8 cellular contexts compared by ENCODE assay signal in genomic region chr4:127783026-127783769, GRCh38. TPM values are rescaled to one million over a fixed set of nuclear protein-coding genes. Genes with fewer than 3 reads are reported as not detected.
A peak's percentile ranks its signal among the peaks of the same experiment; 100 is the strongest.
DNase-seq lines count a peak whose midpoint lies in the region; ATAC-seq, FAIRE-seq and TF ChIP-seq lines count a peak whose summit lies in the region.

No MANE protein-coding gene starts in this region.

- in situ Hi-C loops in K562 (cut with MboI), result no loop called here

- H3K27ac ChIP-seq in K562 (ENCODE audit: extremely low read depth, low read depth, low read length), result peak overlapping the region; percentile 75
- H3K27ac ChIP-seq in psoas muscle, result peak overlapping the region; percentile 72

- peak; percentile 52 for DNase-seq in activated CD8-positive, alpha-beta memory T cell treated with anti-CD3 and anti-CD28 coated beads, Interleukin-2, amount 50 U/mL, for 48 hours
- no peak for DNase-seq in activated CD8-positive, alpha-beta memory T cell treated with anti-CD3 and anti-CD28 coated beads for 24 hours
- peak; percentile 36 for DNase-seq in NCI-H524 treated with DMSO at 0.1 percent for 48 hours (lab: John Stamatoyannopoulos, UW)
- DNase-seq in K562 (ENCODE audit: extremely low read depth in 1 of 4, low spot score in 3 of 4), result peak; percentile 36 to 77 (median 51)
- peak in 46 of 51 donors; percentile 6 to 78 (median 40) for DNase-seq in hypothalamus (lab: John Stamatoyannopoulos, UW)
- DNase-seq in psoas muscle, result peak; percentile 57 to 74
- DNase-seq in foreskin melanocyte, result no peak

- H3K36me3 ChIP-seq in K562 (ENCODE audit: control insufficient read depth, insufficient read depth, low read length) (peaks cover 2% of the 10 kb centered on the region; the same call in 1 of the 3 replicates), psoas muscle (ENCODE audit: insufficient read depth in 1 of 2, low read depth in 1 of 2) (no peaks in the 10 kb centered on the region)

- peak overlapping the region; percentile 77 to 91 for H3K9ac ChIP-seq in K562 (ENCODE audit: insufficient read depth in 1 of 2, low read depth in 2 of 2, low read length in 2 of 2)

- CTCF ChIA-PET in K562 (lab: Yijun Ruan, JAX; ENCODE audit: low intra/inter-chr PET ratio), result no interaction called here

- under 1% methylated on average over 23 of the region's 25 CpGs for WGBS in K562 (ENCODE audit: insufficient coverage, low coverage, missing lambda C conversion rate)
- 2 to 3% (median 3%) methylated on average over 25 of the region's 25 CpGs for WGBS in psoas muscle, 3 donors

- H3K4me2 ChIP-seq in K562 (ENCODE audit: insufficient read depth, low read length), result peak overlapping the region; percentile 98

- no peaks in the 10 kb centered on the region for H3K9me1 ChIP-seq in K562 (ENCODE audit: control insufficient read depth, insufficient read depth, low read length)

- intact Hi-C loops in K562 (cut with micrococcal nuclease), result loop anchor here (2.0 to 5.0 kb wide), 2 partner anchors 98 to 279 kb away; partner anchors contain the start of genes LARP1B and PLK4
- intact Hi-C loops in psoas muscle (cut with DNase I), result loop anchor here (5.0 to 10.0 kb wide), 3 partner anchors 92 to 279 kb away; partner anchors contain the start of genes ABHD18 (in 2 of the 2), MFSD8 (in 2 of the 2) and LARP1B (in 1 of the 2)

- peak; percentile 74 for FAIRE-seq in K562 (lab: Jason Lieb, UNC)

- no peaks in the 10 kb centered on the region for H4K20me1 ChIP-seq in K562 (replicated peaks; ENCODE audit: control insufficient read depth, insufficient read depth, low read length)

- TF ChIP-seq EP300 in K562 (IDR thresholded peaks at IDR 0.05; ENCODE audit: low read length), result no peak

- H3K79me2 ChIP-seq in K562 (ENCODE audit: control insufficient read depth, insufficient read depth, low read length), result peaks cover 60% of the 10 kb centered on the region

- TF ChIP-seq RAD21 in K562 (CRISPR knock-in tag; conservative IDR thresholded peaks at IDR 0.05 in 1 of 2, IDR thresholded peaks at IDR 0.05 in 1 of 2), result no peak

- peak; percentile 19 for ATAC-seq in HG02840 (IDR thresholded peaks at IDR 0.05; ENCODE audit: low FRiP score, unreplicated experiment)
- peak; percentile 53 for ATAC-seq in K562
- peak; percentile 33 to 59 (median 48) for ATAC-seq in psoas muscle

- H3K4me3 ChIP-seq in K562, result peak overlapping the region; percentile 54
- peak overlapping the region; percentile 85 for H3K4me3 ChIP-seq in psoas muscle

- no TSS peak for BruUV-seq in K562 (replicated peaks; lab: Mats Ljungman, UMichigan)

- POLR2A ChIA-PET in K562 (lab: Yijun Ruan, JAX), result interaction anchor here (0.7 to 2.0 kb wide), 7 partner anchors 10 to 390 kb away, joined by 3 to 5 read pairs (median 3); no protein-coding TSS in a partner anchor

- no peaks in the 10 kb centered on the region for H3K9me3 ChIP-seq in K562 (replicated peaks; ENCODE audit: control insufficient read depth, insufficient read depth, low read depth, low read length)
- H3K9me3 ChIP-seq in psoas muscle, result no peaks in the 10 kb centered on the region

- no peak for TF ChIP-seq POLR2A in K562 (conservative IDR thresholded peaks at IDR 0.05)

- H2AFZ ChIP-seq in K562 (ENCODE audit: low read depth, low read length), result peak overlapping the region; percentile 89

- H3K27me3 ChIP-seq in K562 (ENCODE audit: control insufficient read depth in 2 of 2, insufficient read depth in 2 of 2, low read length in 2 of 2), result no peaks in the 10 kb centered on the region
- H3K27me3 ChIP-seq in psoas muscle (ENCODE audit: insufficient read depth in 3 of 3, low read length in 2 of 3), result no peaks in the 10 kb centered on the region

- H3K4me1 ChIP-seq in K562 (replicated peaks in 1 of 2; ENCODE audit: control insufficient read depth in 2 of 2, insufficient read depth in 2 of 2, low read length in 2 of 2) (peaks cover 0 to 13% of the 10 kb centered on the region in 2 experiments; a peak in 2 of 5 replicates), psoas muscle (no peaks in the 10 kb centered on the region)

- TF ChIP-seq CTCF in K562 (IDR thresholded peaks at IDR 0.05 in 2 of 3, conservative IDR thresholded peaks at IDR 0.05 in 1 of 3; ENCODE audit: insufficient read depth in 2 of 3, low read depth in 1 of 3, low read length in 3 of 3) (no peak), psoas muscle (IDR thresholded peaks at IDR 0.05) (no peak)

TF ChIP-seq in K562, 482 proteins besides CTCF, POLR2A, EP300 and RAD21 (continues in another document):
- TF ChIP-seq SIN3A (IDR thresholded peaks at IDR 0.05; ENCODE audit: borderline replicate concordance in 2 of 2, control insufficient read depth in 1 of 2, low read depth in 2 of 2, low read length in 2 of 2) (no peak; a peak in 1 of 4 replicates), TEAD1 (CRISPR knock-in tag; IDR thresholded peaks at IDR 0.05) (peak; percentile 35 to 94; a peak in 2 of 4 replicates), CREB1 (IDR thresholded peaks at IDR 0.05) (peak; percentile 16; the same call in 1 of the 2 replicates), CREB1 (CRISPR knock-in tag; IDR thresholded peaks at IDR 0.05) (peak; percentile 7; the same call in 1 of the 2 replicates), UBTF (IDR thresholded peaks at IDR 0.05; ENCODE audit: borderline replicate concordance in 1 of 2, low read depth in 2 of 2, low read length in 2 of 2) (peak in 1 of 2 experiments; percentile 54; a peak in 2 of 4 replicates)

RNA-seq across cellular contexts. Expression of gene HSPA4L, which starts 1.1 kb away (rescaled TPM):
- total RNA-seq in K562 (2011; cell fraction: chromatin; rRNA removed; ENCODE audit: low replicate concordance), result 11.5 and 22.5 TPM in 2 replicates
- total RNA-seq in K562 (2011; cell fraction: nucleolus; rRNA removed), result 7.8 and 8.2 TPM in 2 replicates
- total RNA-seq in K562 (2011; cell fraction: nucleoplasm; rRNA removed), result 9.5 and 13.7 TPM in 2 replicates
- total RNA-seq in K562 (2014; rRNA removed), result 13.0 and 14.3 TPM in 2 replicates
- 35.8 and 37.0 TPM in 2 replicates for total RNA-seq in K562 (2014; rRNA removed; fragmentation: Illumina TruSeq; extraction: Trizol)
- 26.8 and 28.6 TPM in 2 replicates for total RNA-seq in K562 (2015; rRNA removed; fragmentation: Illumina TruSeq; extraction: Trizol)
- 28.9 and 33.9 TPM in 2 replicates for total RNA-seq in K562 (2021)
- 10.9 and 15.4 TPM in 2 replicates for polyA plus RNA-seq in K562 (2011; rRNA removed)
- polyA plus RNA-seq in K562 (2011; cell fraction: cytosol; rRNA removed), result 4.6 and 5.5 TPM in 2 replicates
- polyA plus RNA-seq in K562 (2011; cell fraction: nucleus; rRNA removed), result 3.5 and 3.6 TPM in 2 replicates
- polyA plus RNA-seq in K562 (2012), result 9.6 and 18.6 TPM in 2 replicates
- polyA plus RNA-seq in K562 (2014; fragmentation: Illumina TruSeq; extraction: Trizol), result 23.4 and 31.8 TPM in 2 replicates
- polyA plus RNA-seq in K562 (2014; fragmentation: Nextera tagmentation; extraction: Ambion mirVana), result 10 to 100 TPM; 15.6 to 21.7 TPM
- 12.3 and 14.6 TPM in 2 replicates for polyA plus RNA-seq in K562 (2014; rRNA removed)
- polyA minus RNA-seq in K562 (2011; rRNA and poly(A)+ RNA removed), result 32.8 and 34.1 TPM in 2 replicates
- polyA minus RNA-seq in K562 (2011; cell fraction: cytosol; rRNA and poly(A)+ RNA removed), result 8.8 and 16.9 TPM in 2 replicates
- polyA minus RNA-seq in K562 (2011; cell fraction: nucleus; rRNA and poly(A)+ RNA removed), result 9.8 and 15.9 TPM in 2 replicates
- total RNA-seq in psoas muscle, result 1 to 10 TPM; 1.6 to 8.2 (median 5.0) TPM
- 1 to 10 TPM in 1 of 3 donors, under 1 TPM in 2; 0.36 to 4.1 (median 0.86) TPM for polyA plus RNA-seq in psoas muscle

RNA-seq across cellular contexts. Expression of gene SLC25A31, which starts 53.0 kb away (rescaled TPM):
- not detected in 2 replicates for total RNA-seq in K562 (2011; cell fraction: chromatin; rRNA removed; ENCODE audit: low replicate concordance)
- not detected in 2 replicates for total RNA-seq in K562 (2011; cell fraction: nucleolus; rRNA removed)
- not detected in 2 replicates for total RNA-seq in K562 (2011; cell fraction: nucleoplasm; rRNA removed)
- total RNA-seq in K562 (2014; rRNA removed) (not detected in 2 replicates), K562 (2014; rRNA removed; fragmentation: Illumina TruSeq; extraction: Trizol) (not detected in 2 replicates), K562 (2015; rRNA removed; fragmentation: Illumina TruSeq; extraction: Trizol) (not detected in 2 replicates), K562 (2021) (not detected in 2 replicates), psoas muscle (not detected)
- polyA plus RNA-seq in K562 (2011; rRNA removed) (not detected in 2 replicates), K562 (2014; fragmentation: Illumina TruSeq; extraction: Trizol) (not detected in 2 replicates), K562 (2014; fragmentation: Nextera tagmentation; extraction: Ambion mirVana) (not detected), K562 (2014; rRNA removed) (0.07 TPM in 1 of 2 replicates, not detected in the other), psoas muscle (under 1 TPM in 1 of 3 donors, not detected in 2; 0.05 TPM)
- polyA plus RNA-seq in K562 (2011; cell fraction: cytosol; rRNA removed), result not detected in 2 replicates
- not detected in 2 replicates for polyA plus RNA-seq in K562 (2011; cell fraction: nucleus; rRNA removed)
- not detected in 2 replicates for polyA plus RNA-seq in K562 (2012)
- not detected in 2 replicates for polyA minus RNA-seq in K562 (2011; rRNA and poly(A)+ RNA removed)
- polyA minus RNA-seq in K562 (2011; cell fraction: cytosol; rRNA and poly(A)+ RNA removed), result not detected in 2 replicates
- not detected in 2 replicates for polyA minus RNA-seq in K562 (2011; cell fraction: nucleus; rRNA and poly(A)+ RNA removed)

Comparison
In these comparisons a context has a peak if more than half of its experiments do, and no peak if none do; other contexts are left out.
1. DNase-seq: peak in activated CD8-positive, alpha-beta memory T cell treated with anti-CD3 and anti-CD28 coated beads, Interleukin-2, amount 50 U/mL, for 48 hours (single experiment), NCI-H524 treated with DMSO at 0.1 percent for 48 hours (single experiment), K562 (4 of 4), hypothalamus (46 of 51) and psoas muscle (2 of 2); none in activated CD8-positive, alpha-beta memory T cell treated with anti-CD3 and anti-CD28 coated beads for 24 hours (single experiment) and foreskin melanocyte (single experiment).
2. Peak in every context shown above with its lines, with median percentiles within 50 percentile points of each other: ATAC-seq.